Comparison of ENCODE assay signal across 9 cellular contexts in the genomic region with DNA sequence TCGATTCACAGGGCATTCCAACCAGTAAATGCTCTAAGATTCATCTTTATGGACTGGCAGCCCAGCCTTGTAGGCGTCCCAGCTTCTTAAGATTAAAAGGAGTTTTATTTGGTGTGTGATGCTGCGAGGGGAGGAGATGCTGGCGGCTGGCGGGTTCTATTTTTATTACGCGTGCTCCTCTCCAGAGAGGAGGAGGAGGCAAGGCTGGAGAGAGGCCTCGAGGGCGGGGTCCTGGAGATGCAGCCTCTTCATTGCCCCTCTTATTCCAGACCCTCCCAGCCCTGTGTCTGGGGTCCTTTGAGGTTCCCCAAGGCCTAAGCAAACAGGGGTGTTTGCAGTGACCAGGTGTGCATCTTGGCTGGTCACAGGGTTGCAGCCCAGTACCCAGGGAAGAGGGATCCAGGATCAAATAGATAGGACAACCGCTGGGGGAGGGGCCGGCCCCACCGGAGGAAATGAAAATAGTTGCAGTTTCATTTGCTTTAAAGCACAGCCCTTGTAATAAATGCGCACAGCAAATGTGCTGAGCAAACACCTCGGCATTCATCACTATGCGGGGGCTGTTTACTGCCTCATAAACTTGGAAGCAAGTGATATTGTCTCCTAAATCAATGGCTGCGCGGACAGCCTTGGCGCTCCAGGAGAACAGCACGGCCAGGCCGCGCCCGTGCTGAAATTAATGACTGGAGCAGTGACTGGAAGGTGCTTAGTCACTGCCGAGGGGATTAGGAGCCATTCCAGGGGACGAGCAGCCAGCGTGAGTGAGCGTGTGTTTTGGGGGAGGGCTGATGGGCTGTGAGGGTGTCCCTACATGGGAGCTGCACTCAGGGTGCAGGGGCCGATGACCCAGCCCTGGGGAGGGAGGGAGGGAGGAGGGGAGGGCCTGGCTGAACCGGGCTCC.
A peak's percentile ranks its signal among the peaks of the same experiment; 100 is the strongest.
DNase-seq lines count a peak whose midpoint lies in the region; ATAC-seq, FAIRE-seq and TF ChIP-seq lines count a peak whose summit lies in the region.
"Had no signal": no experiment of that assay in that cellular context is flagged by ENCODE, and none has a peak within 500 bp of the region (broad histone marks: within the 10 kb centered on the region; RNA-seq: fewer than 3 reads in every experiment).

No MANE protein-coding gene starts in this region.

- H3K27me3 ChIP-seq in HepG2 (ENCODE audit: control insufficient read depth in 1 of 2, insufficient read depth in 2 of 2, low read length in 2 of 2), result peaks cover 4 to 78% of the 10 kb centered on the region in 2 experiments; a peak in 4 of 5 replicates

- H3K4me3 ChIP-seq in HepG2 (replicated peaks in 1 of 3; ENCODE audit: insufficient read depth in 1 of 3, low read depth in 2 of 3, low read length in 3 of 3) (peak overlapping the region; percentile 30 to 68 (median 52)), urinary bladder (ENCODE audit: low read depth, low read length) (peak overlapping the region; percentile 4)

- H3K9ac ChIP-seq in HepG2 (ENCODE audit: insufficient read depth, low read depth, low read length), result peak overlapping the region; percentile 5; the same call in 1 of the 2 replicates

- H4K20me1 ChIP-seq in HepG2 (ENCODE audit: insufficient read depth, low read length), result no peaks in the 10 kb centered on the region

- in situ Hi-C loops in HepG2 (cut with HindIII; ENCODE audit: extremely low pct_ligation_motif_present, low pct_unique_long_range_greater_than_20kb), result no loop called here

- intact Hi-C loops in activated T-helper 1 cell treated with anti-CD3 and anti-CD28 coated beads, Interleukin-12 subunit alpha, Interleukin-12 subunit beta, Interleukin-2, Interleukin-4 antibody, amounts not matched to agents 30 ng/mL and 10 ng/mL and 1 ng/mL, durations not matched to agents 14 hours and 24 hours and 36 hours (cut with micrococcal nuclease), result no loop called here
- intact Hi-C loops in HepG2 (cut with micrococcal nuclease; ENCODE audit: unreplicated experiment), result no loop called here

- TF ChIP-seq POLR2A in HepG2 (IDR thresholded peaks at IDR 0.05; ENCODE audit: insufficient read depth in 1 of 2, low read depth in 2 of 2, low read length in 2 of 2), result no peak

- H3K79me2 ChIP-seq in HepG2 (ENCODE audit: insufficient read depth, low read length), result no peaks in the 10 kb centered on the region

- H3K4me1 Mint-ChIP-seq in activated T-helper 1 cell treated with anti-CD3 and anti-CD28 coated beads, Interleukin-12 subunit alpha, Interleukin-12 subunit beta, Interleukin-2, Interleukin-4 antibody, amounts not matched to agents 30 ng/mL and 10 ng/mL and 1 ng/mL, durations not matched to agents 14 hours and 24 hours and 36 hours (ENCODE audit: low read depth), result peaks cover 10% of the 10 kb centered on the region

- DNase-seq in AG20443 (ENCODE audit: low spot score), result peak; percentile 83
- DNase-seq in HTR-8/SVneo (ENCODE audit: insufficient read length, low spot score), result peak; percentile 47
- no peak for DNase-seq in activated T-helper 1 cell treated with anti-CD3 and anti-CD28 coated beads, Interleukin-12 subunit alpha, Interleukin-12 subunit beta, Interleukin-2, Interleukin-4 antibody, amounts not matched to agents 30 ng/mL and 10 ng/mL and 1 ng/mL, durations not matched to agents 14 hours and 24 hours and 36 hours (ENCODE audit: low spot score)
- DNase-seq in HepG2 (ENCODE audit: low spot score), result peak; percentile 37
- no peak for DNase-seq in stimulated activated CD8-positive, alpha-beta memory T cell treated with anti-CD3 and anti-CD28 coated beads, Interleukin-4, amount 100 ng/mL, for 48 hours
- DNase-seq in NCI-H2171 treated with DMSO at 0.1 percent for 48 hours (lab: John Stamatoyannopoulos, UW), result no peak
- no peak for DNase-seq in stimulated activated CD4-positive, alpha-beta T cell treated with anti-CD3 and anti-CD28 coated beads, Interleukin-2, amount 100 ng/mL, for 48 hours

- H3K27me3 Mint-ChIP-seq in activated T-helper 1 cell treated with anti-CD3 and anti-CD28 coated beads, Interleukin-12 subunit alpha, Interleukin-12 subunit beta, Interleukin-2, Interleukin-4 antibody, amounts not matched to agents 30 ng/mL and 10 ng/mL and 1 ng/mL, durations not matched to agents 14 hours and 24 hours and 36 hours (ENCODE audit: insufficient read depth), result peaks cover 37% of the 10 kb centered on the region

- peak overlapping the region; percentile 81 for H3K4me2 ChIP-seq in HepG2 (ENCODE audit: low read depth, low read length)

- H3K4me1 ChIP-seq in HepG2 (ENCODE audit: insufficient read depth, low read length) (peaks cover 21% of the 10 kb centered on the region), urinary bladder (ENCODE audit: insufficient read depth) (no peaks in the 10 kb centered on the region)

- H3K4me3 Mint-ChIP-seq in activated T-helper 1 cell treated with anti-CD3 and anti-CD28 coated beads, Interleukin-12 subunit alpha, Interleukin-12 subunit beta, Interleukin-2, Interleukin-4 antibody, amounts not matched to agents 30 ng/mL and 10 ng/mL and 1 ng/mL, durations not matched to agents 14 hours and 24 hours and 36 hours, result peak overlapping the region; percentile 52
- H3K4me3 Mint-ChIP-seq: central memory CD8-positive, alpha-beta T cell had no signal

- no peak overlapping the region for H3K27ac Mint-ChIP-seq in activated T-helper 1 cell treated with anti-CD3 and anti-CD28 coated beads, Interleukin-12 subunit alpha, Interleukin-12 subunit beta, Interleukin-2, Interleukin-4 antibody, amounts not matched to agents 30 ng/mL and 10 ng/mL and 1 ng/mL, durations not matched to agents 14 hours and 24 hours and 36 hours

- ATAC-seq in HepG2, result peak; percentile 42

- no TSS peak for BruUV-seq in HepG2 (replicated peaks; lab: Mats Ljungman, UMichigan)

- POLR2A ChIA-PET in HepG2 (lab: Yijun Ruan, JAX), result no interaction called here

- TF ChIP-seq CTCF in HepG2 (CRISPR knock-in tag; IDR thresholded peaks at IDR 0.05), result no peak

- no peaks in the 10 kb centered on the region for H3K9me3 ChIP-seq in HepG2 (ENCODE audit: low read length)

- H3K27ac ChIP-seq in HepG2 (ENCODE audit: extremely low read length, insufficient read depth, low read length), result no peak overlapping the region
- no peak overlapping the region for H3K27ac ChIP-seq in urinary bladder (ENCODE audit: low read depth)

- peak; percentile 26 for FAIRE-seq in HTR-8/SVneo (lab: Jason Lieb, UNC)
- FAIRE-seq in HepG2 (lab: Jason Lieb, UNC), result no peak

- no peaks in the 10 kb centered on the region for H3K36me3 Mint-ChIP-seq in activated T-helper 1 cell treated with anti-CD3 and anti-CD28 coated beads, Interleukin-12 subunit alpha, Interleukin-12 subunit beta, Interleukin-2, Interleukin-4 antibody, amounts not matched to agents 30 ng/mL and 10 ng/mL and 1 ng/mL, durations not matched to agents 14 hours and 24 hours and 36 hours (ENCODE audit: low read depth)

- H3K9me3 Mint-ChIP-seq in activated T-helper 1 cell treated with anti-CD3 and anti-CD28 coated beads, Interleukin-12 subunit alpha, Interleukin-12 subunit beta, Interleukin-2, Interleukin-4 antibody, amounts not matched to agents 30 ng/mL and 10 ng/mL and 1 ng/mL, durations not matched to agents 14 hours and 24 hours and 36 hours, result peaks cover 4% of the 10 kb centered on the region

- no peaks in the 10 kb centered on the region for H3K36me3 ChIP-seq in HepG2 (replicated peaks in 1 of 2; ENCODE audit: control insufficient read depth in 1 of 2, insufficient read depth in 2 of 2, low read length in 2 of 2)
- H3K36me3 ChIP-seq in urinary bladder (ENCODE audit: insufficient read depth), result no peaks in the 10 kb centered on the region

- 36% methylated on average over 13 of the region's 28 CpGs for WGBS in HepG2 (ENCODE audit: low lambda C conversion rate)
- 13% methylated on average over 28 of the region's 28 CpGs for WGBS in urinary bladder

- TF ChIP-seq RAD21 in HepG2 (CRISPR knock-in tag; IDR thresholded peaks at IDR 0.05), result no peak

- peak overlapping the region; percentile 4 for H2AFZ ChIP-seq in HepG2 (ENCODE audit: low read length)

- TF ChIP-seq EP300 in HepG2 (IDR thresholded peaks at IDR 0.05; ENCODE audit: low read depth in 2 of 2, low read length in 2 of 2) (no peak), HepG2 (CRISPR knock-in tag; IDR thresholded peaks at IDR 0.05; ENCODE audit: borderline replicate concordance) (no peak)

- CTCF ChIA-PET in HepG2 (lab: Yijun Ruan, JAX; ENCODE audit: low intra/inter-chr PET ratio, low total read pairs), result no interaction called here

TF ChIP-seq in HepG2, 621 proteins besides CTCF, POLR2A, EP300 and RAD21 (continues in another document):
- TF ChIP-seq TEAD3 (CRISPR knock-in tag; optimal IDR thresholded peaks at IDR 0.05; ENCODE audit: borderline replicate concordance), result peak; percentile 42
- 0 out of 2 replicates have a peak, but pooled peaks have one; percentile 43 for TF ChIP-seq MAFG (CRISPR knock-in tag; IDR thresholded peaks at IDR 0.05)
- 0 out of 2 replicates have a peak, but pooled peaks have one; percentile 23 for TF ChIP-seq PITX1 (CRISPR knock-in tag; IDR thresholded peaks at IDR 0.05)
- 0 out of 2 replicates have a peak, but pooled peaks have one; percentile 33 for TF ChIP-seq KMT2A (CRISPR knock-in tag; IDR thresholded peaks at IDR 0.05)
- 0 out of 2 replicates have a peak, but pooled peaks have one; percentile 65 for TF ChIP-seq MYNN (CRISPR knock-in tag; IDR thresholded peaks at IDR 0.05; ENCODE audit: low read depth)
- 0 out of 2 replicates have a peak, but pooled peaks have one; percentile 27 for TF ChIP-seq PHF8 (CRISPR knock-in tag; IDR thresholded peaks at IDR 0.05)
- peak; percentile 31 for TF ChIP-seq YY1 (IDR thresholded peaks at IDR 0.05; ENCODE audit: insufficient read depth, insufficient replicate concordance, low read depth, low read length)

Comparison
In these comparisons a context has a peak if more than half of its experiments do, and no peak if none do; other contexts are left out.
1. DNase-seq: peak in AG20443 (single experiment), HTR-8/SVneo (single experiment) and HepG2 (single experiment); none in activated T-helper 1 cell treated with anti-CD3 and anti-CD28 coated beads, Interleukin-12 subunit alpha, Interleukin-12 subunit beta, Interleukin-2, Interleukin-4 antibody, amounts not matched to agents 30 ng/mL and 10 ng/mL and 1 ng/mL, durations not matched to agents 14 hours and 24 hours and 36 hours (single experiment), stimulated activated CD8-positive, alpha-beta memory T cell treated with anti-CD3 and anti-CD28 coated beads, Interleukin-4, amount 100 ng/mL, for 48 hours (single experiment), NCI-H2171 treated with DMSO at 0.1 percent for 48 hours (single experiment) and stimulated activated CD4-positive, alpha-beta T cell treated with anti-CD3 and anti-CD28 coated beads, Interleukin-2, amount 100 ng/mL, for 48 hours (0 of 2).